In genomic region chr12:40137252-40137651, GRCh38 we compare ENCODE assay signal across 9 cellular contexts.
DNase-seq lines count a peak whose midpoint lies in the region; ATAC-seq and TF ChIP-seq lines count a peak whose summit lies in the region.
"Had no signal": no experiment of that assay in that cellular context is flagged by ENCODE, and none has a peak within 500 bp of the region (broad histone marks: within the 10 kb centered on the region; RNA-seq: fewer than 3 reads in every experiment).

No MANE protein-coding gene starts in this region.

- H3K27ac ChIP-seq in tibial artery, result no peak overlapping the region
- H3K27ac ChIP-seq: SK-N-MC had no signal

- H3K4me3 ChIP-seq in tibial artery, result no peak overlapping the region
- H3K4me3 ChIP-seq: SK-N-MC had no signal

- H3K9me3 ChIP-seq in tibial artery, result no peaks in the 10 kb centered on the region

- ATAC-seq in activated CD4-positive, CD25-positive, alpha-beta regulatory T cell treated with anti-CD3 and anti-CD28 coated beads, Interleukin-2, amount 50 U/mL, for 24 hours, result peak; percentile 74 to 85
- peak; percentile 97 for ATAC-seq in HG02852 (IDR thresholded peaks at IDR 0.05; ENCODE audit: unreplicated experiment)

- TF ChIP-seq CTCF in tibial artery (IDR thresholded peaks at IDR 0.05), result no peak

- DNase-seq in activated CD4-positive, CD25-positive, alpha-beta regulatory T cell (lab: John Stamatoyannopoulos, UW), result no peak
- peak; percentile 73 for DNase-seq in RKO (ENCODE audit: low spot score)
- peak; percentile 67 for DNase-seq in pons (ENCODE audit: low spot score)
- no peak for DNase-seq in DMS153 treated with DMSO at 0.1 percent for 48 hours (lab: John Stamatoyannopoulos, UW; ENCODE audit: unreplicated experiment)
- DNase-seq in tibial artery, result no peak
- no peak for DNase-seq in NCI-H526 (lab: John Stamatoyannopoulos, UW)

- intact Hi-C loops in tibial artery (cut with DNase I; ENCODE audit: low total_unique reads), result no loop called here

- no peaks in the 10 kb centered on the region for H3K27me3 ChIP-seq in tibial artery

- H3K4me1 ChIP-seq in tibial artery, result no peaks in the 10 kb centered on the region

- no peaks in the 10 kb centered on the region for H3K36me3 ChIP-seq in tibial artery

Comparison
In these comparisons a context has a peak if more than half of its experiments do, and no peak if none do; other contexts are left out.
1. DNase-seq: peak in RKO (single experiment) and pons (single experiment); none in activated CD4-positive, CD25-positive, alpha-beta regulatory T cell (0 of 4), DMS153 treated with DMSO at 0.1 percent for 48 hours (single experiment), tibial artery (0 of 2) and NCI-H526 (0 of 2).